Comparison of ENCODE assay signal across 9 cellular contexts in the genomic region with DNA sequence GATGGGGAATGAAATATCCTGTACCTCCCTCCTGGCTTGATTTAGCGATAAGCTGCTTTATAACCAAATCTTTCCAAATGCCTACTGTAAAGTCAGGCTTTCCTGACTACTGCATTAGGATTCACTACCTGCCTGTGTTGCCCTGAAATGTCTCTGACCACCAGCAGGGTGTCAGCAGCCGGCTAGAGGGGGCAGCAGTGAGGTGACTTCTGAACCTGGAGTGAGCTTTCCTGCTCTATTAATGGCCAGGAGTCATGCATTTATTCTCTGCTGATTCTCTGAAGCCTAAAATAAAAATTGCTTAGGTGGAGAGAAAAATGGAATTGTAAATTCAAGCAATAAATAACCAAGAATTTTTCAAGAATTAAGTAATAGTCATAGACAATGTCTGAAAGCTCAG. TPM values are rescaled to one million over a fixed set of nuclear protein-coding genes. Genes with fewer than 3 reads are reported as not detected.
DNase-seq lines count a peak whose midpoint lies in the region; ATAC-seq and TF ChIP-seq lines count a peak whose summit lies in the region.
"Had no signal": no experiment of that assay in that cellular context is flagged by ENCODE, and none has a peak within 500 bp of the region (broad histone marks: within the 10 kb centered on the region; RNA-seq: fewer than 3 reads in every experiment).

No MANE protein-coding gene starts in this region.

- DNase-seq in NCI-H146 (lab: John Stamatoyannopoulos, UW) (peak; percentile 25), NCI-H146 treated with DMSO at 0.1 percent for 48 hours (lab: John Stamatoyannopoulos, UW; ENCODE audit: unreplicated experiment) (no peak), LNCaP clone FGC (ENCODE audit: low read depth) (no peak), iPS-NIHi11 (ENCODE audit: low spot score) (peak; percentile 75), tibial artery (peak in 1 of 2 donors; percentile 51)
- peak; percentile 24 for DNase-seq in activated CD4-positive, alpha-beta memory T cell treated with anti-CD3 and anti-CD28 coated beads, Interleukin-2, amount 10 ng/mL, durations not matched to agents 7 days and 5 days
- no peak for DNase-seq in natural killer cell treated with Interleukin-12 subunit alpha and Interleukin-12 subunit beta and Interleukin-15 and Interleukin-18, amount 100 ng/mL, for 72 hours (ENCODE audit: low spot score)

- CTCF ChIA-PET in activated CD4-positive, alpha-beta memory T cell treated with anti-CD3 and anti-CD28 coated beads, Interleukin-2, amount 10 ng/mL, durations not matched to agents 7 days and 5 days (lab: Charles Lee): interaction anchor here (1.8 kb wide), 1 partner anchor 48 kb away, joined by 4 read pairs; no protein-coding TSS in a partner anchor

- no peak overlapping the region for H3K4me3 Mint-ChIP-seq in activated CD4-positive, alpha-beta memory T cell treated with anti-CD3 and anti-CD28 coated beads, Interleukin-2, amount 10 ng/mL, durations not matched to agents 7 days and 5 days
- H3K4me3 Mint-ChIP-seq in natural killer cell treated with Interleukin-12 subunit alpha and Interleukin-12 subunit beta and Interleukin-15 and Interleukin-18, amount 100 ng/mL, for 72 hours: no peak overlapping the region

- H3K36me3 Mint-ChIP-seq in activated CD4-positive, alpha-beta memory T cell treated with anti-CD3 and anti-CD28 coated beads, Interleukin-2, amount 10 ng/mL, durations not matched to agents 7 days and 5 days (ENCODE audit: low read depth): no peaks in the 10 kb centered on the region
- H3K36me3 Mint-ChIP-seq in natural killer cell treated with Interleukin-12 subunit alpha and Interleukin-12 subunit beta and Interleukin-15 and Interleukin-18, amount 100 ng/mL, for 72 hours: no peaks in the 10 kb centered on the region
- H3K36me3 Mint-ChIP-seq: CD4-positive, CD25-positive, alpha-beta regulatory T cell had no signal

- no peak for ATAC-seq in GM21619 (IDR thresholded peaks at IDR 0.05; ENCODE audit: unreplicated experiment)
- no peak for ATAC-seq in natural killer cell treated with Interleukin-12 subunit alpha and Interleukin-12 subunit beta and Interleukin-15 and Interleukin-18, amount 100 ng/mL, for 72 hours

- H3K36me3 ChIP-seq in tibial artery: no peaks in the 10 kb centered on the region

- peaks cover 9% of the 10 kb centered on the region for H3K4me1 Mint-ChIP-seq in activated CD4-positive, alpha-beta memory T cell treated with anti-CD3 and anti-CD28 coated beads, Interleukin-2, amount 10 ng/mL, durations not matched to agents 7 days and 5 days
- H3K4me1 Mint-ChIP-seq in natural killer cell treated with Interleukin-12 subunit alpha and Interleukin-12 subunit beta and Interleukin-15 and Interleukin-18, amount 100 ng/mL, for 72 hours (ENCODE audit: low read depth in 2 of 2): peaks cover 6 to 9% of the 10 kb centered on the region in 2 donors

- H3K27ac ChIP-seq in tibial artery: peak overlapping the region; percentile 53 to 99

- H3K4me3 ChIP-seq in LNCaP clone FGC (ENCODE audit: low read depth, low read length): no peak overlapping the region
- H3K4me3 ChIP-seq in tibial artery: peak overlapping the region; percentile 87 to 94

- H3K9me3 ChIP-seq in tibial artery: no peaks in the 10 kb centered on the region

- H3K9me3 Mint-ChIP-seq in activated CD4-positive, alpha-beta memory T cell treated with anti-CD3 and anti-CD28 coated beads, Interleukin-2, amount 10 ng/mL, durations not matched to agents 7 days and 5 days: no peaks in the 10 kb centered on the region
- H3K9me3 Mint-ChIP-seq in natural killer cell treated with Interleukin-12 subunit alpha and Interleukin-12 subunit beta and Interleukin-15 and Interleukin-18, amount 100 ng/mL, for 72 hours: no peaks in the 10 kb centered on the region
- H3K9me3 Mint-ChIP-seq: CD4-positive, CD25-positive, alpha-beta regulatory T cell had no signal

- TF ChIP-seq CTCF in LNCaP clone FGC (IDR thresholded peaks at IDR 0.05; ENCODE audit: control insufficient read depth, extremely low read depth, insufficient read depth): peak; percentile 49
- TF ChIP-seq CTCF in tibial artery (IDR thresholded peaks at IDR 0.05): peak; percentile 57 to 60

- peaks cover 0 to 67% (median 37%) of the 10 kb centered on the region in 4 donors for H3K4me1 ChIP-seq in tibial artery

- peaks cover 39% of the 10 kb centered on the region for H3K27me3 Mint-ChIP-seq in activated CD4-positive, alpha-beta memory T cell treated with anti-CD3 and anti-CD28 coated beads, Interleukin-2, amount 10 ng/mL, durations not matched to agents 7 days and 5 days
- H3K27me3 Mint-ChIP-seq in natural killer cell treated with Interleukin-12 subunit alpha and Interleukin-12 subunit beta and Interleukin-15 and Interleukin-18, amount 100 ng/mL, for 72 hours: peaks cover 27 to 29% of the 10 kb centered on the region in 2 donors

- H3K27me3 ChIP-seq in tibial artery: no peaks in the 10 kb centered on the region

- no peak overlapping the region for H3K27ac Mint-ChIP-seq in activated CD4-positive, alpha-beta memory T cell treated with anti-CD3 and anti-CD28 coated beads, Interleukin-2, amount 10 ng/mL, durations not matched to agents 7 days and 5 days
- no peak overlapping the region for H3K27ac Mint-ChIP-seq in natural killer cell treated with Interleukin-12 subunit alpha and Interleukin-12 subunit beta and Interleukin-15 and Interleukin-18, amount 100 ng/mL, for 72 hours
- H3K27ac Mint-ChIP-seq: CD4-positive, CD25-positive, alpha-beta regulatory T cell had no signal

- intact Hi-C loops in tibial artery (cut with DNase I; ENCODE audit: low total_unique reads): loop anchor here (10.0 kb wide), 1 partner anchor 1704 kb away; the partner anchor contains the start of gene WDR4

- POLR2A ChIA-PET in activated CD4-positive, alpha-beta memory T cell treated with anti-CD3 and anti-CD28 coated beads, Interleukin-2, amount 10 ng/mL, durations not matched to agents 7 days and 5 days (lab: Charles Lee): no interaction called here

RNA-seq across cellular contexts. Expression of gene BACE2, which starts 2.5 kb away (rescaled TPM):
- total RNA-seq in activated CD4-positive, alpha-beta memory T cell treated with anti-CD3 and anti-CD28 coated beads, Interleukin-2, amount 10 ng/mL, durations not matched to agents 7 days and 5 days: 1 to 10 TPM; 2.0 to 2.2 TPM
- total RNA-seq in natural killer cell treated with Interleukin-12 subunit alpha and Interleukin-12 subunit beta and Interleukin-15 and Interleukin-18, amount 100 ng/mL, for 72 hours: 1 to 10 TPM in 1 of 2 donors, under 1 TPM in 1; 0.21 to 2.6 TPM

Comparison
In these comparisons a context has a peak if more than half of its experiments do, and no peak if none do; other contexts are left out.
1. DNase-seq: peak in NCI-H146 (single experiment), activated CD4-positive, alpha-beta memory T cell treated with anti-CD3 and anti-CD28 coated beads, Interleukin-2, amount 10 ng/mL, durations not matched to agents 7 days and 5 days (single experiment) and iPS-NIHi11 (single experiment); none in NCI-H146 treated with DMSO at 0.1 percent for 48 hours (single experiment), LNCaP clone FGC (single experiment) and natural killer cell treated with Interleukin-12 subunit alpha and Interleukin-12 subunit beta and Interleukin-15 and Interleukin-18, amount 100 ng/mL, for 72 hours (single experiment).